ENCODE assay signal across 8 cellular contexts in the genomic region with DNA sequence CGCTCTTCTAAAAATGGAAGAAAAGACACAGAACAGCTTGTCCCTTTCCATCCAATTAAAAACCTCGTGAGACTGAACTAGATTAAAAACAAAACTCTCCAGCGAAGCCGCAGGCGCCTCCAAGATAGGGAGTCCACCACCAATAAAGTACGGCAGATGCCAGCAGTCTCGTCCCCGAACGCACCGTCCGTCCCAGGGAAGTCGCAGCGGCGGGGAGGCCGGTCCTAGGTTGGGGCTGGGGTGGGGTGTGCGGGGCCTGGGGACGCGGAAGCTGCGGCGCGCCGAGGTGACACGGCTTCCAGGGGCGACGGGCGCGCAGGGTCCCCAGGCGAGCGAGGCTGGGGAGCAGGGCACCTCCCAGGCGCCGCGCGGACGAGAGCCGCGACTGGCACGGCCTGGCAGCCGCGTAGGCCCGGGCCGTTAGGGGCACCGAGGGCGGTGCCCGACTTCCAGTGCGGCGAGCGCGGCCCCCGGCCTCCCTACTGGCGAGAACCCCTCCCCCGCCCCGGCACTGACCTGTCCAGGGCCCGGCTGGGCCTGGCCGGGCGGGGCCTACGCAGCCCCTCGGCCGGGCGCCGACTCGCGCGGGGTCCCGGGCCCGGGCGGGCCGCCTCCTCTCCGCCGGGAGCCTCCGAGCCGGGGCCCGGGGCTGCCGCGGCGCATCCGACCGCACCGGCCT. TPM values are rescaled to one million over a fixed set of nuclear protein-coding genes. Genes with fewer than 3 reads are reported as not detected.
DNase-seq lines count a peak whose midpoint lies in the region; ATAC-seq, FAIRE-seq and TF ChIP-seq lines count a peak whose summit lies in the region.

No MANE protein-coding gene starts in this region.

- peaks cover 39% of the 10 kb centered on the region for H4K20me1 ChIP-seq in astrocyte (ENCODE audit: insufficient read depth, low read length)

- H3K27ac ChIP-seq in astrocyte (ENCODE audit: low read depth, low read length): peak overlapping the region; percentile 87

- H3K27me3 ChIP-seq in astrocyte (ENCODE audit: insufficient read depth, low read length): no peaks in the 10 kb centered on the region

- no peak for DNase-seq in AG09309 (ENCODE audit: low read depth)
- peak; percentile 22 for DNase-seq in SW480 (ENCODE audit: low spot score)
- DNase-seq in astrocyte (ENCODE audit: low read depth): no peak
- peak; percentile 46 for DNase-seq in stimulated activated CD4-positive, alpha-beta T cell treated with anti-CD3 and anti-CD28 coated beads, Interleukin-12 subunit alpha, Interleukin-12 subunit beta, amount 100 ng/mL, for 4 hours
- DNase-seq in DMS153 (lab: John Stamatoyannopoulos, UW): no peak

- H3K79me2 ChIP-seq in astrocyte (ENCODE audit: insufficient read depth, low read length): peaks cover 53% of the 10 kb centered on the region

- peak overlapping the region; percentile 93 for H3K4me2 ChIP-seq in astrocyte (ENCODE audit: low read length)

- no peak overlapping the region for H2AFZ ChIP-seq in astrocyte (ENCODE audit: low read depth, low read length)

- H3K9me3 ChIP-seq in astrocyte (ENCODE audit: insufficient read depth, low read depth, low read length) (no peaks in the 10 kb centered on the region), iPS-18c (ENCODE audit: control insufficient read depth, insufficient read depth, low read length) (peaks cover 4% of the 10 kb centered on the region)

- H3K27me3 Mint-ChIP-seq in astrocyte (ENCODE audit: low read depth, unreplicated experiment): peaks cover 3% of the 10 kb centered on the region

- no peak for FAIRE-seq in astrocyte (lab: Jason Lieb, UNC)

- H3K36me3 ChIP-seq in astrocyte (ENCODE audit: insufficient read depth, low read length): peaks cover 6% of the 10 kb centered on the region

- peaks cover 38% of the 10 kb centered on the region for H3K4me1 Mint-ChIP-seq in astrocyte (ENCODE audit: low read depth, unreplicated experiment)

- peak overlapping the region; percentile 89 for H3K9ac ChIP-seq in astrocyte (ENCODE audit: low read length)

- TF ChIP-seq CTCF in AG09309 (IDR thresholded peaks at IDR 0.05; ENCODE audit: control insufficient read depth, insufficient read depth, low read depth, low read length, missing control alignments) (no peak), astrocyte (IDR thresholded peaks at IDR 0.05; ENCODE audit: insufficient read depth, low read depth, low read length) (no peak)

- peaks cover 42% of the 10 kb centered on the region for H3K4me1 ChIP-seq in astrocyte (ENCODE audit: insufficient read depth, low read length)

- H3K27ac Mint-ChIP-seq in astrocyte (ENCODE audit: unreplicated experiment): peak overlapping the region; percentile 96

- no peaks in the 10 kb centered on the region for H3K9me3 Mint-ChIP-seq in astrocyte (ENCODE audit: unreplicated experiment)

- H3K4me3 Mint-ChIP-seq in astrocyte (ENCODE audit: unreplicated experiment): peak overlapping the region; percentile 86

- peaks cover 10% of the 10 kb centered on the region for H3K36me3 Mint-ChIP-seq in astrocyte (ENCODE audit: low read depth, unreplicated experiment)

- H3K4me3 ChIP-seq in AG09309 (ENCODE audit: control insufficient read depth, low read depth, low read length) (peak overlapping the region; percentile 71), astrocyte (ENCODE audit: insufficient read depth, low read depth, low read length) (peak overlapping the region; percentile 94), iPS-18c (ENCODE audit: insufficient read depth, low read depth, low read length) (peak overlapping the region; percentile 50)

- ATAC-seq in GM19023 (IDR thresholded peaks at IDR 0.05; ENCODE audit: unreplicated experiment): peak; percentile 30
- peak; percentile 28 for ATAC-seq in HG03159 (IDR thresholded peaks at IDR 0.05; ENCODE audit: unreplicated experiment)

RNA-seq across cellular contexts. Expression of a gene that starts 28.3 kb away (rescaled TPM):
- not detected in 2 replicates for total RNA-seq in astrocyte

Comparison
In these comparisons a context has a peak if more than half of its experiments do, and no peak if none do; other contexts are left out.
1. DNase-seq: peak in SW480 (single experiment) and stimulated activated CD4-positive, alpha-beta T cell treated with anti-CD3 and anti-CD28 coated beads, Interleukin-12 subunit alpha, Interleukin-12 subunit beta, amount 100 ng/mL, for 4 hours (single experiment); none in AG09309 (single experiment), astrocyte (single experiment) and DMS153 (single experiment).
2. Peak in every context shown above with its lines, with median percentiles within 50 percentile points of each other: H3K4me3 ChIP-seq.